In the genomic region with DNA sequence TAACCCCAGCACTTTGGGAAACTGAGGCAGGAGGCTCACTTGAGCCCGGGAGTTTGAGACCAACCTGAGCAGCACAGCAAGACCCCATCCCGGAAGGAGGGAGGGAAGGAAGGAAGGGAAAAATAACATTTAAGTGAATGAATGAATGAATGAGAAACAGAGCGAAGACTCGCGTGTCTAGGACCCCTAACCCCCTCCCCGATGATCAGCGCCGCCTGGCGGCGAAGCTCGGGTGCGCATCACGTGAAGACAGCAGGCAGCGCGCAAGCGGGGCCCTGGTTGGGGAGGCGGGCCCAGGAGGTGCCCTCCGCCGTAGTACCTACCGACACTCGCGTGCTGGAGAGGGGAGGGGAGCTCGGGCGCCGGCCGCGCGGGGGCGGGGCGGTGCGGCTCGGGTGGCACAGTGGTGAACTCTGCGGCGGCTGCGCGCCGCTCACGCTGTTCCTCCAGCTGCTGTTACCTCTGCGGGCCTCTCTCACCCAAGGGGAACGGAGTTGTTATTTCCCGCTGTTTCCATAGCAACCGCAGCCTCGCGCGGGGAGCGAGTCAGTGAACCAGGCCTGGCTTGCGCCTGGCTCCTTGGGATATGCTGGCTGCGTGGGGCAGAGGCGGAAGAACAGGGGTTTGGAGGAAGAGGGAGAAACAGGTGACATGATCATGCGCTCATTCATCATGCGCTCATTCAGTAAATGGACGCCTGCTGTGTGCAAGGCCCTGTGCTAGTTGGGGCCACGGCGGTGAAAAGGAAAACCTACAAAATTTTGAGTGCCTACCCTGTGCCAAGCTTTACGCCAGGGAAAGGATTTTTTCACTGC, we compare ENCODE assay signal across 1 cellular context.
TF ChIP-seq lines count a peak whose summit lies in the region.

No MANE protein-coding gene starts in this region.

TF ChIP-seq in HEK293, 187 proteins besides CTCF, POLR2A, EP300 and RAD21 (continued from another document and continues in another):
- TF ChIP-seq, protein P1, sequence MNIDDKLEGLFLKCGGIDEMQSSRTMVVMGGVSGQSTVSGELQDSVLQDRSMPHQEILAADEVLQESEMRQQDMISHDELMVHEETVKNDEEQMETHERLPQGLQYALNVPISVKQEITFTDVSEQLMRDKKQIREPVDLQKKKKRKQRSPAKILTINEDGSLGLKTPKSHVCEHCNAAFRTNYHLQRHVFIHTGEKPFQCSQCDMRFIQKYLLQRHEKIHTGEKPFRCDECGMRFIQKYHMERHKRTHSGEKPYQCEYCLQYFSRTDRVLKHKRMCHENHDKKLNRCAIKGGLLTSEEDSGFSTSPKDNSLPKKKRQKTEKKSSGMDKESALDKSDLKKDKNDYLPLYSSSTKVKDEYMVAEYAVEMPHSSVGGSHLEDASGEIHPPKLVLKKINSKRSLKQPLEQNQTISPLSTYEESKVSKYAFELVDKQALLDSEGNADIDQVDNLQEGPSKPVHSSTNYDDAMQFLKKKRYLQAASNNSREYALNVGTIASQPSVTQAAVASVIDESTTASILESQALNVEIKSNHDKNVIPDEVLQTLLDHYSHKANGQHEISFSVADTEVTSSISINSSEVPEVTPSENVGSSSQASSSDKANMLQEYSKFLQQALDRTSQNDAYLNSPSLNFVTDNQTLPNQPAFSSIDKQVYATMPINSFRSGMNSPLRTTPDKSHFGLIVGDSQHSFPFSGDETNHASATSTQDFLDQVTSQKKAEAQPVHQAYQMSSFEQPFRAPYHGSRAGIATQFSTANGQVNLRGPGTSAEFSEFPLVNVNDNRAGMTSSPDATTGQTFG (tag by site-specific recombination; IDR thresholded peaks at IDR 0.05; ENCODE audit: borderline replicate concordance) = no peak
- TF ChIP-seq HOXA7 (CRISPR knock-in tag; IDR thresholded peaks at IDR 0.05; ENCODE audit: borderline replicate concordance) = no peak
- TF ChIP-seq ZNF416 (tag by site-specific recombination; IDR thresholded peaks at IDR 0.05) = no peak
- TF ChIP-seq ZNF658 (tag by site-specific recombination; IDR thresholded peaks at IDR 0.05) = no peak
- TF ChIP-seq ZBTB7A (tag by site-specific recombination; IDR thresholded peaks at IDR 0.05; ENCODE audit: low read depth) = peak; percentile 79
- no peak for TF ChIP-seq KLF16 (tag by site-specific recombination; IDR thresholded peaks at IDR 0.05)
- no peak for TF ChIP-seq ZNF704 (tag by site-specific recombination; IDR thresholded peaks at IDR 0.05)
- TF ChIP-seq EGR2 (tag by site-specific recombination; IDR thresholded peaks at IDR 0.05; ENCODE audit: low read depth) = peak; percentile 70
- TF ChIP-seq ZBTB8A (tag by site-specific recombination; IDR thresholded peaks at IDR 0.05) = peak; percentile 84
- TF ChIP-seq, protein P2, sequence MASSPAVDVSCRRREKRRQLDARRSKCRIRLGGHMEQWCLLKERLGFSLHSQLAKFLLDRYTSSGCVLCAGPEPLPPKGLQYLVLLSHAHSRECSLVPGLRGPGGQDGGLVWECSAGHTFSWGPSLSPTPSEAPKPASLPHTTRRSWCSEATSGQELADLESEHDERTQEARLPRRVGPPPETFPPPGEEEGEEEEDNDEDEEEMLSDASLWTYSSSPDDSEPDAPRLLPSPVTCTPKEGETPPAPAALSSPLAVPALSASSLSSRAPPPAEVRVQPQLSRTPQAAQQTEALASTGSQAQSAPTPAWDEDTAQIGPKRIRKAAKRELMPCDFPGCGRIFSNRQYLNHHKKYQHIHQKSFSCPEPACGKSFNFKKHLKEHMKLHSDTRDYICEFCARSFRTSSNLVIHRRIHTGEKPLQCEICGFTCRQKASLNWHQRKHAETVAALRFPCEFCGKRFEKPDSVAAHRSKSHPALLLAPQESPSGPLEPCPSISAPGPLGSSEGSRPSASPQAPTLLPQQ (tag by site-specific recombination; IDR thresholded peaks at IDR 0.05) = peak; percentile 84
- TF ChIP-seq, protein P3, sequence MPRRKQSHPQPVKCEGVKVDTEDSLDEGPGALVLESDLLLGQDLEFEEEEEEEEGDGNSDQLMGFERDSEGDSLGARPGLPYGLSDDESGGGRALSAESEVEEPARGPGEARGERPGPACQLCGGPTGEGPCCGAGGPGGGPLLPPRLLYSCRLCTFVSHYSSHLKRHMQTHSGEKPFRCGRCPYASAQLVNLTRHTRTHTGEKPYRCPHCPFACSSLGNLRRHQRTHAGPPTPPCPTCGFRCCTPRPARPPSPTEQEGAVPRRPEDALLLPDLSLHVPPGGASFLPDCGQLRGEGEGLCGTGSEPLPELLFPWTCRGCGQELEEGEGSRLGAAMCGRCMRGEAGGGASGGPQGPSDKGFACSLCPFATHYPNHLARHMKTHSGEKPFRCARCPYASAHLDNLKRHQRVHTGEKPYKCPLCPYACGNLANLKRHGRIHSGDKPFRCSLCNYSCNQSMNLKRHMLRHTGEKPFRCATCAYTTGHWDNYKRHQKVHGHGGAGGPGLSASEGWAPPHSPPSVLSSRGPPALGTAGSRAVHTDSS (tag by site-specific recombination; IDR thresholded peaks at IDR 0.05) = no peak
- TF ChIP-seq ZSCAN5A (tag by site-specific recombination; IDR thresholded peaks at IDR 0.05) = peak; percentile 79; the same call in 1 of the 2 replicates
- no peak for TF ChIP-seq ZNF18 (tag by site-specific recombination; IDR thresholded peaks at IDR 0.05)
- no peak for TF ChIP-seq ZNF670 (tag by site-specific recombination; IDR thresholded peaks at IDR 0.05; ENCODE audit: low read depth)
- TF ChIP-seq SP3 (tag by site-specific recombination; IDR thresholded peaks at IDR 0.05) = peak; percentile 71
- no peak for TF ChIP-seq ZFP41 (tag by site-specific recombination; IDR thresholded peaks at IDR 0.05; ENCODE audit: borderline replicate concordance)
- TF ChIP-seq ZXDB (tag by site-specific recombination; IDR thresholded peaks at IDR 0.05) = peak; percentile 78; the same call in 1 of the 2 replicates
- TF ChIP-seq ZNF266 (tag by site-specific recombination; IDR thresholded peaks at IDR 0.05; ENCODE audit: low read depth) = no peak
- no peak for TF ChIP-seq ZNF292 (tag by site-specific recombination; IDR thresholded peaks at IDR 0.05; ENCODE audit: borderline replicate concordance, low read depth)
- no peak for TF ChIP-seq ZNF19 (tag by site-specific recombination; IDR thresholded peaks at IDR 0.05; ENCODE audit: low read depth)
- TF ChIP-seq ZNF701 (tag by site-specific recombination; IDR thresholded peaks at IDR 0.05) = no peak
- no peak for TF ChIP-seq ZNF280D (tag by site-specific recombination; IDR thresholded peaks at IDR 0.05)
- TF ChIP-seq BCL11A (tag by site-specific recombination; IDR thresholded peaks at IDR 0.05; ENCODE audit: low read depth) = no peak
- no peak for TF ChIP-seq ZNF175 (tag by site-specific recombination; IDR thresholded peaks at IDR 0.05)
- TF ChIP-seq KLF10 (tag by site-specific recombination; IDR thresholded peaks at IDR 0.05) = no peak; the same call in 1 of the 2 replicates
- 0 out of 2 replicates have a peak, but pooled peaks have one; percentile 21 for TF ChIP-seq ZNF664 (tag by site-specific recombination; IDR thresholded peaks at IDR 0.05)
- no peak for TF ChIP-seq SALL2 (tag by site-specific recombination; IDR thresholded peaks at IDR 0.05; ENCODE audit: borderline replicate concordance)
- peak; percentile 65; the same call in 1 of the 2 replicates for TF ChIP-seq ZNF76 (tag by site-specific recombination; IDR thresholded peaks at IDR 0.05; ENCODE audit: borderline replicate concordance, low read depth)
- TF ChIP-seq ZNF335 (tag by site-specific recombination; conservative IDR thresholded peaks at IDR 0.05) = peak; percentile 92
- no peak for TF ChIP-seq ZNF202 (tag by site-specific recombination; IDR thresholded peaks at IDR 0.05; ENCODE audit: borderline replicate concordance)
- TF ChIP-seq ZNF555 (tag by site-specific recombination; conservative IDR thresholded peaks at IDR 0.05) = no peak
- TF ChIP-seq ZNF521 (tag by site-specific recombination; IDR thresholded peaks at IDR 0.05) = no peak
- TF ChIP-seq ZFP37 (tag by site-specific recombination; IDR thresholded peaks at IDR 0.05) = peak; percentile 68
- no peak for TF ChIP-seq ZNF169 (tag by site-specific recombination; IDR thresholded peaks at IDR 0.05)
- no peak for TF ChIP-seq ZNF548 (tag by site-specific recombination; IDR thresholded peaks at IDR 0.05)
- peak; percentile 87; the same call in 1 of the 2 replicates for TF ChIP-seq ZNF660 (tag by site-specific recombination; IDR thresholded peaks at IDR 0.05)
- no peak for TF ChIP-seq ZNF514 (tag by site-specific recombination; IDR thresholded peaks at IDR 0.05)
- TF ChIP-seq, protein P4, sequence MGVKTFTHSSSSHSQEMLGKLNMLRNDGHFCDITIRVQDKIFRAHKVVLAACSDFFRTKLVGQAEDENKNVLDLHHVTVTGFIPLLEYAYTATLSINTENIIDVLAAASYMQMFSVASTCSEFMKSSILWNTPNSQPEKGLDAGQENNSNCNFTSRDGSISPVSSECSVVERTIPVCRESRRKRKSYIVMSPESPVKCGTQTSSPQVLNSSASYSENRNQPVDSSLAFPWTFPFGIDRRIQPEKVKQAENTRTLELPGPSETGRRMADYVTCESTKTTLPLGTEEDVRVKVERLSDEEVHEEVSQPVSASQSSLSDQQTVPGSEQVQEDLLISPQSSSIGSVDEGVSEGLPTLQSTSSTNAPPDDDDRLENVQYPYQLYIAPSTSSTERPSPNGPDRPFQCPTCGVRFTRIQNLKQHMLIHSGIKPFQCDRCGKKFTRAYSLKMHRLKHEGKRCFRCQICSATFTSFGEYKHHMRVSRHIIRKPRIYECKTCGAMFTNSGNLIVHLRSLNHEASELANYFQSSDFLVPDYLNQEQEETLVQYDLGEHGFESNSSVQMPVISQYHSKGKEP (tag by site-specific recombination; IDR thresholded peaks at IDR 0.05) = peak; percentile 11; the same call in 1 of the 2 replicates
- TF ChIP-seq, protein P5, sequence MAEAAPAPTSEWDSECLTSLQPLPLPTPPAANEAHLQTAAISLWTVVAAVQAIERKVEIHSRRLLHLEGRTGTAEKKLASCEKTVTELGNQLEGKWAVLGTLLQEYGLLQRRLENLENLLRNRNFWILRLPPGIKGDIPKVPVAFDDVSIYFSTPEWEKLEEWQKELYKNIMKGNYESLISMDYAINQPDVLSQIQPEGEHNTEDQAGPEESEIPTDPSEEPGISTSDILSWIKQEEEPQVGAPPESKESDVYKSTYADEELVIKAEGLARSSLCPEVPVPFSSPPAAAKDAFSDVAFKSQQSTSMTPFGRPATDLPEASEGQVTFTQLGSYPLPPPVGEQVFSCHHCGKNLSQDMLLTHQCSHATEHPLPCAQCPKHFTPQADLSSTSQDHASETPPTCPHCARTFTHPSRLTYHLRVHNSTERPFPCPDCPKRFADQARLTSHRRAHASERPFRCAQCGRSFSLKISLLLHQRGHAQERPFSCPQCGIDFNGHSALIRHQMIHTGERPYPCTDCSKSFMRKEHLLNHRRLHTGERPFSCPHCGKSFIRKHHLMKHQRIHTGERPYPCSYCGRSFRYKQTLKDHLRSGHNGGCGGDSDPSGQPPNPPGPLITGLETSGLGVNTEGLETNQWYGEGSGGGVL (tag by site-specific recombination; IDR thresholded peaks at IDR 0.05) = peak; percentile 73
- peak; percentile 47; the same call in 1 of the 2 replicates for TF ChIP-seq ZNF394 (tag by site-specific recombination; IDR thresholded peaks at IDR 0.05; ENCODE audit: borderline replicate concordance)
- TF ChIP-seq ZNF211 (tag by site-specific recombination; IDR thresholded peaks at IDR 0.05; ENCODE audit: low read depth) = no peak
